In the genomic region with DNA sequence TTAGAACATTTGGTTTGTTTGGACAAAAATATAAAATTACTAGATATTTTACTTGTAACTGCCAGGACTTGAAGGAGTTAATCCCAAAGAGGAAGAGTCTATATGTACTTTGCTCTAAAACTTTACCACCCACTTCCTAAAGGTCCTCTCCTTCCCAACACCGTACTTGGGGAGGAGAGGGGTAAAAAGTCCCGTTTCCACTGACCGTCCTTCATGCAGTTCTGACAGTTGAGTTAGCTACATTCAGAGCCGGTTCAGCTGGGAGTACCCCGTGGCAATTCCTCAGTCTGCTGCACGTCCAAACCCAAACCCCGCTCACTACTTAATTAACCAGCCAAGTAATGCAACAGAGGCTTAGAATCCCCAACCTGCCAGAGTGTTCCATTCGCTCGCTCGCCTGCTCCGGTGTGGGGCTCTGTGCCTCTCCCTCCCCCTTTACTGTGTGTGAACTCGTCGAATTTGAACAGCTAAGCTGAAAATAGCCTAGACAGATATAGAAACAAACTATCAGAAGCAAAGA, we compare ENCODE assay signal across 8 cellular contexts.
DNase-seq lines count a peak whose midpoint lies in the region; ATAC-seq, FAIRE-seq and TF ChIP-seq lines count a peak whose summit lies in the region.

No MANE protein-coding gene starts in this region.

- H3K4me1 ChIP-seq in ACC112 (ENCODE audit: control insufficient read depth, insufficient read depth, low read length, unreplicated experiment) (peaks cover 52% of the 10 kb centered on the region), GM23338 (ENCODE audit: insufficient read depth) (peaks cover 69% of the 10 kb centered on the region)

- TSS peak; percentile 98 for BruUV-seq in MCF 10A (replicated peaks; lab: Mats Ljungman, UMichigan)

- H3K9me2 ChIP-seq in GM23338 (ENCODE audit: insufficient read depth) (no peaks in the 10 kb centered on the region), SU-DHL-6 (replicated peaks; ENCODE audit: insufficient read depth, low read length) (no peaks in the 10 kb centered on the region)

- POLR2A ChIA-PET in MCF 10A (lab: Yijun Ruan, JAX): interaction anchor here (0.6 to 11.8 kb wide), 17 partner anchors 8 to 617 kb away, joined by 3 to 219 read pairs (median 4); partner anchors contain the start of gene FOXP1

- H3K27ac ChIP-seq in ACC112 (ENCODE audit: low read depth, low read length): peak overlapping the region; percentile 93
- no peak overlapping the region for H3K27ac ChIP-seq in GM23338 (ENCODE audit: low read depth)
- H3K27ac ChIP-seq in SU-DHL-6 (ENCODE audit: low read depth, low read length): no peak overlapping the region

- ATAC-seq in GM23338: peak; percentile 52

- H3K36me3 ChIP-seq in ACC112 (ENCODE audit: insufficient read depth, low read length): no peaks in the 10 kb centered on the region
- no peaks in the 10 kb centered on the region for H3K36me3 ChIP-seq in GM23338 (ENCODE audit: insufficient read depth)
- H3K36me3 ChIP-seq in SU-DHL-6 (ENCODE audit: low read length): no peaks in the 10 kb centered on the region

- no peak for TF ChIP-seq POLR2A in GM12891 (IDR thresholded peaks at IDR 0.05; ENCODE audit: low read depth, low read length)

- H3K4me3 ChIP-seq in ACC112 (ENCODE audit: low read depth, low read length) (peak overlapping the region; percentile 90), GM23338 (peak overlapping the region; percentile 66), SU-DHL-6 (ENCODE audit: insufficient read depth, low read length, poor library complexity, severe bottlenecking) (no peak overlapping the region)

- intact Hi-C loops in MCF 10A (cut with micrococcal nuclease): loop anchor here (2.0 to 10.0 kb wide), 6 partner anchors 238 to 618 kb away; no protein-coding TSS in a partner anchor

- H3K79me2 ChIP-seq in ACC112 (ENCODE audit: control insufficient read depth, insufficient read depth, low read length, unreplicated experiment) (peaks cover 82% of the 10 kb centered on the region), GM23338 (replicated peaks; ENCODE audit: insufficient read depth) (peaks cover 33% of the 10 kb centered on the region), SU-DHL-6 (ENCODE audit: insufficient read depth, low read length) (0 out of 2 replicates have a peak, but pooled peaks cover 6% of the 10 kb centered on the region)

- H2AFZ ChIP-seq in ACC112 (ENCODE audit: low read length, unreplicated experiment) (no peak overlapping the region), GM23338 (no peak overlapping the region), SU-DHL-6 (ENCODE audit: low read depth, low read length, severe bottlenecking) (no peak overlapping the region)

- no peak for FAIRE-seq in GM12891 (lab: Jason Lieb, UNC)

- H3K9ac ChIP-seq in SU-DHL-6 (ENCODE audit: low read length): no peak overlapping the region

- H3K27ac Mint-ChIP-seq in GM23338: no peak overlapping the region
- no peak overlapping the region for H3K27ac Mint-ChIP-seq in MCF 10A (ENCODE audit: low read depth, unreplicated experiment)

- peak overlapping the region; percentile 88 for H3K4me2 ChIP-seq in GM23338
- peak overlapping the region; percentile 44 for H3K4me2 ChIP-seq in SU-DHL-6 (ENCODE audit: low read depth, low read length, poor library complexity, severe bottlenecking)

- no peaks in the 10 kb centered on the region for H3K9me3 ChIP-seq in SU-DHL-6 (ENCODE audit: insufficient read depth, low read length)

- H3K36me3 Mint-ChIP-seq in GM23338 (ENCODE audit: low read depth): no peaks in the 10 kb centered on the region
- peaks cover 5% of the 10 kb centered on the region for H3K36me3 Mint-ChIP-seq in MCF 10A (ENCODE audit: insufficient read depth, unreplicated experiment)

- H3F3A ChIP-seq in GM23338 (replicated peaks; ENCODE audit: low read depth) (no peaks in the 10 kb centered on the region), SU-DHL-6 (ENCODE audit: insufficient read depth) (no peaks in the 10 kb centered on the region)

- H3K4me1 Mint-ChIP-seq in GM23338 (peaks cover 66% of the 10 kb centered on the region), MCF 10A (ENCODE audit: insufficient read depth, unreplicated experiment) (peaks cover 42% of the 10 kb centered on the region)

- CTCF ChIA-PET in MCF 10A (lab: Yijun Ruan, JAX): interaction anchor here (0.7 to 3.5 kb wide), 11 partner anchors 10 to 523 kb away, joined by 3 to 16 read pairs (median 4); partner anchors contain the start of gene FOXP1

- H3K9me3 Mint-ChIP-seq in GM23338 (no peaks in the 10 kb centered on the region), MCF 10A (ENCODE audit: unreplicated experiment) (no peaks in the 10 kb centered on the region)

- no peaks in the 10 kb centered on the region for H3K27me3 ChIP-seq in ACC112 (ENCODE audit: insufficient read depth, low read length)
- H3K27me3 ChIP-seq in GM23338 (ENCODE audit: insufficient read depth): peaks cover 19% of the 10 kb centered on the region; the same call in 1 of the 2 replicates
- no peaks in the 10 kb centered on the region for H3K27me3 ChIP-seq in SU-DHL-6 (ENCODE audit: low read length)

- H3K4me3 Mint-ChIP-seq in GM23338: no peak overlapping the region
- no peak overlapping the region for H3K4me3 Mint-ChIP-seq in MCF 10A (ENCODE audit: unreplicated experiment)

- peaks cover 13% of the 10 kb centered on the region for H3K27me3 Mint-ChIP-seq in GM23338 (ENCODE audit: insufficient read depth, low read depth, poor library complexity)
- no peaks in the 10 kb centered on the region for H3K27me3 Mint-ChIP-seq in MCF 10A (ENCODE audit: insufficient read depth, unreplicated experiment)

- DNase-seq in GM23338 (ENCODE audit: low spot score): peak; percentile 45
- peak; percentile 68 for DNase-seq in MCF 10A (ENCODE audit: unreplicated experiment)
- peak; percentile 60 for DNase-seq in iris pigment epithelial cell (ENCODE audit: low read depth)
- DNase-seq in stimulated activated CD4-positive, alpha-beta T cell treated with anti-CD3 and anti-CD28 coated beads, Interleukin-15, amount 100 ng/mL, for 24 hours: peak; percentile 66
- DNase-seq in GM12891 (ENCODE audit: insufficient read length, low spot score): no peak
- DNase-seq in DMS53 treated with DMSO at 0.1 percent for 48 hours (lab: John Stamatoyannopoulos, UW; ENCODE audit: unreplicated experiment): no peak

- TF ChIP-seq CTCF in GM23338 (conservative IDR thresholded peaks at IDR 0.05; ENCODE audit: low read depth in 2 of 2) (no peak), SU-DHL-6 (IDR thresholded peaks at IDR 0.05; ENCODE audit: insufficient read depth, low read length, poor library complexity, severe bottlenecking) (no peak), MCF 10A (IDR thresholded peaks at IDR 0.05; ENCODE audit: unreplicated experiment) (no peak)

- H4K20me1 ChIP-seq in GM23338 (replicated peaks; ENCODE audit: insufficient read depth) (no peaks in the 10 kb centered on the region), SU-DHL-6 (ENCODE audit: low read depth, low read length) (peaks cover 32% of the 10 kb centered on the region)

TF ChIP-seq in GM23338, 12 proteins besides CTCF, POLR2A, EP300 and RAD21 (continues in another document):
- no peak for TF ChIP-seq CREB1 (CRISPR knock-in tag; IDR thresholded peaks at IDR 0.05; ENCODE audit: low read depth)
- TF ChIP-seq STAT1 (IDR thresholded peaks at IDR 0.05; ENCODE audit: unreplicated experiment): no peak
- TF ChIP-seq POLR2AphosphoS5 (IDR thresholded peaks at IDR 0.05; ENCODE audit: low read depth): peak; percentile 26; the same call in 1 of the 2 replicates
- TF ChIP-seq ZNF114 (CRISPR knock-in tag; IDR thresholded peaks at IDR 0.05): no peak

TF ChIP-seq in GM12891, 5 proteins besides CTCF, POLR2A, EP300 and RAD21:
- no peak for TF ChIP-seq TAF1 (IDR thresholded peaks at IDR 0.05; ENCODE audit: low read depth, low read length)
- no peak for TF ChIP-seq PAX5 (IDR thresholded peaks at IDR 0.05; ENCODE audit: insufficient read depth, low read length, severe bottlenecking)
- TF ChIP-seq POU2F2 (IDR thresholded peaks at IDR 0.05; ENCODE audit: low read depth, low read length): no peak
- no peak for TF ChIP-seq POLR2AphosphoS5 (IDR thresholded peaks at IDR 0.05; ENCODE audit: low read depth, low read length)
- TF ChIP-seq SPI1 (IDR thresholded peaks at IDR 0.05; ENCODE audit: low read depth, low read length): no peak

Comparison
In these comparisons a context has a peak if more than half of its experiments do, and no peak if none do; other contexts are left out.
1. DNase-seq: peak in GM23338 (single experiment), MCF 10A (single experiment), iris pigment epithelial cell (single experiment) and stimulated activated CD4-positive, alpha-beta T cell treated with anti-CD3 and anti-CD28 coated beads, Interleukin-15, amount 100 ng/mL, for 24 hours (single experiment); none in GM12891 (single experiment) and DMS53 treated with DMSO at 0.1 percent for 48 hours (single experiment).